1 cellular context compared by ENCODE assay signal in genomic region chr17:50538549-50539410, GRCh38.
A peak's percentile ranks its signal among the peaks of the same experiment; 100 is the strongest.
TF ChIP-seq lines count a peak whose summit lies in the region.

No MANE protein-coding gene starts in this region.

TF ChIP-seq in HEK293, 187 proteins besides CTCF, POLR2A, EP300 and RAD21 (continued from another document):
- TF ChIP-seq ZNF398 (tag by site-specific recombination; IDR thresholded peaks at IDR 0.05) (peak; percentile 15; the same call in 1 of the 2 replicates), ZNF791 (tag by site-specific recombination; IDR thresholded peaks at IDR 0.05) (no peak)
TF ChIP-seq in HEK293: peak in this region for 4.
